ENCODE assay signal across 29 cellular contexts in genomic region chr6:38148606-38149005, GRCh38.
"Had no signal": no experiment of that assay in that cellular context is flagged by ENCODE, and none has a peak within 500 bp of the region (broad histone marks: within the 10 kb centered on the region; RNA-seq: fewer than 3 reads in every experiment).

No MANE protein-coding gene starts in this region.

- H3K9me3 Mint-ChIP-seq: mesothelial cell of epicardium; naive B cell; natural killer cell treated with Interleukin-12 subunit alpha and Interleukin-12 subunit beta and Interleukin-15 and Interleukin-18, amount 100 ng/mL, for 72 hours; neural crest cell; stimulated activated memory B cell treated with anti-CD40 and anti-IgM and Interleukin-4, amounts not matched to agents 10 μg/mL and 1 μg/mL and 100 μg/mL, for 72 hours had no signal

- ATAC-seq: esophagus mucosa; gastrocnemius medialis; left cardiac atrium; left lung; mucosa of descending colon; natural killer cell treated with Interleukin-12 subunit alpha and Interleukin-12 subunit beta and Interleukin-15 and Interleukin-18, amount 100 ng/mL, for 72 hours; right lobe of liver; stimulated activated memory B cell treated with anti-CD40 and anti-IgM and Interleukin-4, amounts not matched to agents 10 μg/mL and 1 μg/mL and 100 μg/mL, for 72 hours; stimulated activated naive CD8-positive, alpha-beta T cell treated with anti-CD3 and anti-CD28 coated beads, Interleukin-15, Interleukin-2, amounts not matched to agents 100 U/mL and 50 U/mL, for 24 hours had no signal

- H3K9ac ChIP-seq: parathyroid adenoma had no signal

- H3K4me3 Mint-ChIP-seq: mesothelial cell of epicardium; naive B cell; natural killer cell treated with Interleukin-12 subunit alpha and Interleukin-12 subunit beta and Interleukin-15 and Interleukin-18, amount 100 ng/mL, for 72 hours; neural crest cell; stimulated activated memory B cell treated with anti-CD40 and anti-IgM and Interleukin-4, amounts not matched to agents 10 μg/mL and 1 μg/mL and 100 μg/mL, for 72 hours had no signal

- H3K36me3 ChIP-seq: gastrocnemius medialis had no signal

- H3K27me3 Mint-ChIP-seq: naive B cell; natural killer cell treated with Interleukin-12 subunit alpha and Interleukin-12 subunit beta and Interleukin-15 and Interleukin-18, amount 100 ng/mL, for 72 hours; progenitor cell of endocrine pancreas; stimulated activated memory B cell treated with anti-CD40 and anti-IgM and Interleukin-4, amounts not matched to agents 10 μg/mL and 1 μg/mL and 100 μg/mL, for 72 hours had no signal

- H2AFZ ChIP-seq: parathyroid adenoma had no signal

- H3K27ac ChIP-seq: coronary artery, dorsolateral prefrontal cortex, epithelial cell of prostate, gastrocnemius medialis, left lung, parathyroid adenoma, right lobe of liver, testis, tibial artery, upper lobe of left lung had no signal

- H3K27ac Mint-ChIP-seq: natural killer cell treated with Interleukin-12 subunit alpha and Interleukin-12 subunit beta and Interleukin-15 and Interleukin-18, amount 100 ng/mL, for 72 hours; stimulated activated memory B cell treated with anti-CD40 and anti-IgM and Interleukin-4, amounts not matched to agents 10 μg/mL and 1 μg/mL and 100 μg/mL, for 72 hours had no signal

- H3K4me3 ChIP-seq: coronary artery, dorsolateral prefrontal cortex, gastrocnemius medialis, left lung, mucosa of descending colon, right lobe of liver, testis, tibial artery, upper lobe of left lung had no signal

- H3K4me1 ChIP-seq: parathyroid adenoma, right lobe of liver, testis had no signal

- H3K36me3 Mint-ChIP-seq: naive B cell; natural killer cell treated with Interleukin-12 subunit alpha and Interleukin-12 subunit beta and Interleukin-15 and Interleukin-18, amount 100 ng/mL, for 72 hours had no signal

- H3K9me3 ChIP-seq: gastrocnemius medialis, left lung, mucosa of descending colon, right lobe of liver, testis, tibial artery, upper lobe of left lung had no signal

- FAIRE-seq: small intestine, urothelium cell line had no signal

- H3K27me3 ChIP-seq: dorsolateral prefrontal cortex, gastrocnemius medialis, left lung, right lobe of liver, testis, tibial artery, upper lobe of left lung had no signal

- DNase-seq: dorsolateral prefrontal cortex; effector CD4-positive, alpha-beta T cell; foreskin fibroblast; gastrocnemius medialis; left cardiac atrium; left lung; mesenchymal stem cell; mucosa of descending colon; naive B cell; right lobe of liver; small intestine; stimulated activated CD4-positive, alpha-beta T cell treated with anti-CD3 and anti-CD28 coated beads, Interleukin-12 subunit alpha, Interleukin-12 subunit beta, amount 100 ng/mL, for 4 hours; stimulated activated CD4-positive, alpha-beta T cell treated with anti-CD3 and anti-CD28 coated beads, Interleukin-2, amount 100 ng/mL, for 24 hours; stimulated activated CD4-positive, alpha-beta T cell treated with anti-CD3 and anti-CD28 coated beads, Interleukin-4, amount 100 ng/mL, for 24 hours; stimulated activated naive CD8-positive, alpha-beta T cell treated with anti-CD3 and anti-CD28 coated beads, Interleukin-15, Interleukin-2, amounts not matched to agents 100 U/mL and 50 U/mL, for 24 hours; substantia nigra; testis; tibial artery; upper lobe of left lung had no signal
